16 cellular contexts compared by ENCODE assay signal in genomic region chr5:128338649-128339048, GRCh38.
DNase-seq lines count a peak whose midpoint lies in the region; ATAC-seq lines count a peak whose summit lies in the region.
"Had no signal": no experiment of that assay in that cellular context is flagged by ENCODE, and none has a peak within 500 bp of the region (broad histone marks: within the 10 kb centered on the region; RNA-seq: fewer than 3 reads in every experiment).

No MANE protein-coding gene starts in this region.

- 66% methylated on average over 12 of the region's 12 CpGs for WGBS in right cardiac atrium

- DNase-seq in amniotic epithelial cell (ENCODE audit: low read depth) (peak; percentile 14), Right ventricle myocardium superior (peak; percentile 47), left cardiac atrium (peak; percentile 39), right cardiac atrium (no peak), cerebellar cortex (ENCODE audit: low spot score) (no peak), DMS53 treated with DMSO at 0.1 percent for 48 hours (lab: John Stamatoyannopoulos, UW; ENCODE audit: unreplicated experiment) (no peak), NCI-H510A treated with DMSO at 0.1 percent for 48 hours (lab: John Stamatoyannopoulos, UW) (no peak)
- DNase-seq in activated naive CD4-positive, alpha-beta T cell treated with anti-CD3 and anti-CD28 coated beads, Interleukin-2, amount 50 U/mL, for 16 hours: no peak
- DNase-seq: ACHN; AML-193; Caco-2; CD4-positive, alpha-beta T cell; DMS79; GDM1 had no signal

- H3K27me3 ChIP-seq in right cardiac atrium (ENCODE audit: control insufficient read depth, insufficient read depth): no peaks in the 10 kb centered on the region

- no peaks in the 10 kb centered on the region for H3K9me3 ChIP-seq in right cardiac atrium (ENCODE audit: control insufficient read depth, low read length)
- H3K9me3 ChIP-seq: Caco-2, HAP-1 had no signal

- intact Hi-C loops in Right ventricle myocardium superior (cut with DNase I) (no loop called here), left cardiac atrium (cut with DNase I) (no loop called here), right cardiac atrium (cut with DNase I) (no loop called here)

- H3K4me1 ChIP-seq in right cardiac atrium (ENCODE audit: control insufficient read depth, insufficient read depth, low read length): no peaks in the 10 kb centered on the region
- H3K4me1 ChIP-seq: Caco-2, HAP-1 had no signal

- ATAC-seq in Right ventricle myocardium superior (ENCODE audit: poor library complexity) (peak; percentile 86), left cardiac atrium (peak; percentile 77 to 88), right cardiac atrium (peak; percentile 55 to 78)

- no peak overlapping the region for H3K4me3 ChIP-seq in right cardiac atrium (ENCODE audit: low read length)
- H3K4me3 ChIP-seq: HAP-1 had no signal

- peak overlapping the region; percentile 41 for H3K27ac ChIP-seq in right cardiac atrium (ENCODE audit: low read length)
- H3K27ac ChIP-seq: C4-2B had no signal

Comparison
In these comparisons a context has a peak if more than half of its experiments do, and no peak if none do; other contexts are left out.
1. DNase-seq: peak in amniotic epithelial cell (single experiment), Right ventricle myocardium superior (single experiment) and left cardiac atrium (single experiment); none in right cardiac atrium (0 of 3), cerebellar cortex (single experiment), DMS53 treated with DMSO at 0.1 percent for 48 hours (single experiment), activated naive CD4-positive, alpha-beta T cell treated with anti-CD3 and anti-CD28 coated beads, Interleukin-2, amount 50 U/mL, for 16 hours (single experiment) and NCI-H510A treated with DMSO at 0.1 percent for 48 hours (single experiment).
2. Peak in every context shown above with its lines, with median percentiles within 50 percentile points of each other: ATAC-seq.